10 cellular contexts compared by ENCODE assay signal in the genomic region with DNA sequence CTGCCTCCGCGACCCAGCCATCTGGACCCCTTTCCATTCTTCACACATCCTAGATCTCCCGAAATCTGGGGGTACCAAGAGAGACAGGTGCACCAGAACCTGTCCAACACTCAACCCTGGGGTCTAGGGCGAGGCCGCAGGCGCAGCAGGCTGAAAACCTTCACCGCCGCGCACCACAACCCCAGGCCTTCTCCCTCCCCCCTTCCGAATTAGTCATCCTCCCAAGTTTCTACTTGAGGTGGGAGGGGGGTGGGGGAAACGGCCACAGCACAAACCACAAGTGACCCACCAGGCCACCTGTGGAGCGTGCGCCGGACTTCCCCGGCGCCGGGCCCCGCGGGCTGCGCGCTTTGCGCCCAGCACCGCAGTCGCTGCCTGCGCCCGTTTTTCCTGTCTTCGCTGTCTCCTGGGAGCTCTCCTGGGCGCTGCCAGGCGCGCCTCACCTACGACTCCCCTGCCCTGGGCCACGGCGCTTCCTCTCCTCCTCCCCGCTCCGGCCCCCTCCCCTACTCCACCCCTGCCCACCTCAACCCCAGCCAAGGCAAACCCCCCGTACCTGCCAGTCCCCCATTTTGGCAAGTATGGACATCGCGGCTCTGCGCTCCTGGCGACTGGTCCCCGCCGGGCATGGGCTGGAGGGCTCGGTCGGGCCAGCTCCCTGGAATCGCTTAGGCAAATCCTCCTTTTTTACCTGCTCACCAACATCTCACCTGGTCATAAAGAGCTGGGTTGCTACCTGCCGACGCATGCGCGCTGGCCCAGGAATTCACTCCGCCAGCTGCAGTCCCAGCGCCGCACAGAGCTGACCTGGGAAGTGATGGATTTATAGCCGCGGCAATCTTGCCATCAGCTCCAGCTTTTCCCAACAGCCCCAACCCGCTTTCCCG. TPM values are rescaled to one million over a fixed set of nuclear protein-coding genes. Genes with fewer than 3 reads are reported as not detected.
A peak's percentile ranks its signal among the peaks of the same experiment; 100 is the strongest.
DNase-seq lines count a peak whose midpoint lies in the region; ATAC-seq and TF ChIP-seq lines count a peak whose summit lies in the region.
"Had no signal": no experiment of that assay in that cellular context is flagged by ENCODE, and none has a peak within 500 bp of the region (broad histone marks: within the 10 kb centered on the region; RNA-seq: fewer than 3 reads in every experiment).

No MANE protein-coding gene starts in this region.

- peaks cover 25% of the 10 kb centered on the region for H3F3A ChIP-seq in PC-9 (ENCODE audit: insufficient read depth, low read depth)

- peak overlapping the region; percentile 91 for H2AFZ ChIP-seq in PC-9

- H3K4me2 ChIP-seq in PC-9, result peak overlapping the region; percentile 98

- BruUV-seq in PC-9 (replicated peaks; lab: Mats Ljungman, UMichigan), result no TSS peak

- H3K4me3 ChIP-seq in PC-9 (peak overlapping the region; percentile 73), iPS-18c (ENCODE audit: insufficient read depth, low read depth, low read length) (peak overlapping the region; percentile 53)
- H3K4me3 ChIP-seq: psoas muscle had no signal

- no peaks in the 10 kb centered on the region for H3K9me2 ChIP-seq in PC-9 (ENCODE audit: insufficient read depth)

- no peaks in the 10 kb centered on the region for H3K27me3 ChIP-seq in PC-9 (ENCODE audit: insufficient read depth, low read depth)

- CTCF ChIA-PET in PC-9 (lab: Charles Lee), result interaction anchor here (0.6 to 1.6 kb wide), 5 partner anchors 10 to 1292 kb away, joined by 3 to 10 read pairs (median 5); no protein-coding TSS in a partner anchor

- POLR2A ChIA-PET in PC-9 (lab: Charles Lee; ENCODE audit: unreplicated experiment), result interaction anchor here (0.5 to 0.9 kb wide), 11 partner anchors 15 to 1642 kb away, joined by 3 to 28 read pairs (median 6); a partner anchor contains a TSS

- intact Hi-C loops in PC-9 (cut with micrococcal nuclease; ENCODE audit: unreplicated experiment), result loop anchor here (5.0 to 10.0 kb wide), 3 partner anchors 762 to 1014 kb away; no protein-coding TSS in a partner anchor

- no peaks in the 10 kb centered on the region for H3K36me3 ChIP-seq in PC-9 (ENCODE audit: low read depth)

- H4K20me1 ChIP-seq in PC-9 (ENCODE audit: insufficient read depth), result no peaks in the 10 kb centered on the region

- H3K4me1 ChIP-seq in PC-9 (replicated peaks; ENCODE audit: insufficient read depth), result peaks cover 27% of the 10 kb centered on the region
- H3K4me1 ChIP-seq: psoas muscle had no signal

- ATAC-seq in GM21529 (IDR thresholded peaks at IDR 0.05; ENCODE audit: unreplicated experiment) (peak; percentile 43), HG03469 (IDR thresholded peaks at IDR 0.05; ENCODE audit: unreplicated experiment) (no peak)
- ATAC-seq: psoas muscle had no signal

- H3K27ac ChIP-seq in PC-9, result peak overlapping the region; percentile 98
- H3K27ac ChIP-seq: psoas muscle had no signal

- no peak for TF ChIP-seq CTCF in PC-9 (conservative IDR thresholded peaks at IDR 0.05)

- DNase-seq in A172 (ENCODE audit: low spot score) (peak; percentile 65), PC-9 (peak; percentile 78 to 83), NCI-H446 treated with DMSO at 0.1 percent for 48 hours (lab: John Stamatoyannopoulos, UW) (no peak), NCI-H2171 (lab: John Stamatoyannopoulos, UW) (no peak), 8988T (no peak)
- DNase-seq: COR-L47, psoas muscle had no signal

- peaks cover 45% of the 10 kb centered on the region for H3K79me2 ChIP-seq in PC-9 (ENCODE audit: low read depth)

- H3K9me3 ChIP-seq in PC-9 (ENCODE audit: insufficient read depth, low read depth) (no peaks in the 10 kb centered on the region), iPS-18c (ENCODE audit: control insufficient read depth, insufficient read depth, low read length) (no peaks in the 10 kb centered on the region)
- H3K9me3 ChIP-seq: psoas muscle had no signal

RNA-seq across cellular contexts. Expression of a gene that starts 4.2 kb away (rescaled TPM):
- total RNA-seq in A172 (2014; rRNA removed; shearing (Covaris generic)), result 5.2 TPM in 2 replicates
- 37.0 and 43.8 TPM in 2 replicates for total RNA-seq in PC-9 (2021)

Comparison
In these comparisons a context has a peak if more than half of its experiments do, and no peak if none do; other contexts are left out.
1. DNase-seq: peak in A172 (single experiment) and PC-9 (2 of 2); none in NCI-H446 treated with DMSO at 0.1 percent for 48 hours (single experiment), NCI-H2171 (single experiment) and 8988T (single experiment).